In genomic region chrX:120475447-120475846, GRCh38 we compare ENCODE assay signal across 1 cellular context.
TF ChIP-seq lines count a peak whose summit lies in the region.

No MANE protein-coding gene starts in this region.

TF ChIP-seq in H1, 55 proteins besides CTCF, POLR2A, EP300 and RAD21:
- TF ChIP-seq CEBPB (IDR thresholded peaks at IDR 0.05; ENCODE audit: low read depth, low read length): peak; percentile 56; the same call in 1 of the 2 replicates
